ENCODE assay signal across 12 cellular contexts in the genomic region with DNA sequence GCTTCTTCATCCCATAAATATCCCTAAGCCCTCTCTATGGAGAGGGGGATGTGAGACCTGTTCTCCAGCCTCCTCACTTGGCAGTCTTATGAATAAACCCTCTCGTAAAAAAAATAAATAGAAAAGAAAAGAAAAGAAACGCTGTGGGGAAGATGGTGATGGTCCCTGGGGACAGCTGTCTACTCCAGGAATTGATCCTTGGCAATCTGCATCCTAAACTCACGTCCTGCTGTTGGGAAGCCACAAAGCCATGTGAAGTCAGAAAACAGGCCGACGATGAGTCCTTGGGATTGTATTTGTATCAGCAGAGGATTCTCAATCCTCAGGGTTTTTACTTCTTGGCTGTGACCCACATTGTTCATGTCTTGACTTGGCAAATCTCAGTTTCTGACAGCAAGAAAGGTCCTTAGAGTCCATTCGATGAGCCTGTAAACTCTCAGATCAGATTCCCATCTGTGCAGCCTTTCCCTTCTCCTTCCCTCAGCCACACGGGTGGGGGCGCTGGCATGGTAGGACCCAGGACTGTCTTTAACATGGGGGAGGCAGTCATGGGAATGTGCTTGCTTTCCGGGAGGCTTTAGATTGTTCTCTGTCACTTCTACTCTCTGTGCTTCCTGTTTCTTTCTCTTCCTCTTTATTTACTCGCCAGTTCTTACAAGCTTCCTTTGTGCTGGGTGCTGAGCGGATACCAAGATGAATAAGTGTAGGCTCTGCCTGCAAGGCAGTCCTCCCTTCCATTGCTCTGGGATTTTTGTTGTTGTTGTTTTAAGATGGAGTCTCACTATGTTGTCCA. TPM values are rescaled to one million over a fixed set of nuclear protein-coding genes. Genes with fewer than 3 reads are reported as not detected.
DNase-seq lines count a peak whose midpoint lies in the region; ATAC-seq and TF ChIP-seq lines count a peak whose summit lies in the region.
"Had no signal": no experiment of that assay in that cellular context is flagged by ENCODE, and none has a peak within 500 bp of the region (broad histone marks: within the 10 kb centered on the region; RNA-seq: fewer than 3 reads in every experiment).

No MANE protein-coding gene starts in this region.

- H3K18ac ChIP-seq in neuronal stem cell (ENCODE audit: low read length): no peak overlapping the region

- no peaks in the 10 kb centered on the region for H3K79me1 ChIP-seq in neuronal stem cell (ENCODE audit: low read depth, low read length)

- H3K9me2 ChIP-seq in OCI-LY7 (ENCODE audit: insufficient read depth, low read length): no peaks in the 10 kb centered on the region

- no peak overlapping the region for H3K4ac ChIP-seq in neuronal stem cell (ENCODE audit: low read length)

- H2BK12ac ChIP-seq in neuronal stem cell (ENCODE audit: low read length): no peak overlapping the region

- no peak overlapping the region for H2AFZ ChIP-seq in neuronal stem cell (ENCODE audit: low read length)
- H2AFZ ChIP-seq in OCI-LY7 (ENCODE audit: low read length): no peak overlapping the region

- POLR2A ChIA-PET in OCI-LY7 (lab: Charles Lee): interaction anchor here (0.7 to 2.1 kb wide), 2 partner anchors 21 to 25 kb away, joined by 3 to 6 read pairs; partner anchors contain the start of gene TCP11L1

- H2AK5ac ChIP-seq in neuronal stem cell (ENCODE audit: low read depth, low read length): no peak overlapping the region

- no CpG with 5 or more reads among the region's 11 CpGs for WGBS in neuronal stem cell (ENCODE audit: extremely low coverage in 2 of 2, insufficient read length in 2 of 2, insufficient replicate concordance in 1 of 2), 2 donors

- H3K4me3 ChIP-seq in neuronal stem cell (ENCODE audit: low read length in 2 of 2): no peak overlapping the region
- H3K4me3 ChIP-seq in OCI-LY7 (ENCODE audit: low read depth, low read length, poor library complexity, severe bottlenecking): no peak overlapping the region
- H3K4me3 ChIP-seq: SJSA1 had no signal

- CTCF ChIA-PET in OCI-LY7 (lab: Charles Lee; ENCODE audit: unreplicated experiment): no interaction called here

- no peak overlapping the region for H3K14ac ChIP-seq in neuronal stem cell (ENCODE audit: low read length)

- peaks cover 11 to 88% of the 10 kb centered on the region in 2 donors for H3K36me3 ChIP-seq in neuronal stem cell (replicated peaks in 1 of 2; ENCODE audit: control insufficient read depth in 2 of 2, insufficient read depth in 2 of 2, low read length in 2 of 2)
- peaks cover 66% of the 10 kb centered on the region for H3K36me3 ChIP-seq in OCI-LY7 (ENCODE audit: insufficient read depth, low read length)

- no peak overlapping the region for H2BK120ac ChIP-seq in neuronal stem cell (ENCODE audit: low read depth, low read length)

- no peaks in the 10 kb centered on the region for H3K27me3 ChIP-seq in neuronal stem cell (ENCODE audit: control insufficient read depth in 3 of 3, insufficient read depth in 3 of 3, low read depth in 1 of 3, low read length in 3 of 3)
- H3K27me3 ChIP-seq: SJSA1 had no signal

- H3K4me1 ChIP-seq in neuronal stem cell (ENCODE audit: control insufficient read depth in 2 of 2, insufficient read depth in 1 of 2, low read depth in 1 of 2, low read length in 2 of 2) (no peaks in the 10 kb centered on the region), OCI-LY7 (ENCODE audit: insufficient read depth, low read length, poor library complexity, severe bottlenecking) (peaks cover 8% of the 10 kb centered on the region)

- H3K27ac ChIP-seq in neuronal stem cell (replicated peaks; ENCODE audit: low read length) (peak overlapping the region; percentile 9), OCI-LY7 (ENCODE audit: low read depth, low read length, poor library complexity, severe bottlenecking) (no peak overlapping the region)
- H3K27ac ChIP-seq: SJSA1 had no signal

- no peaks in the 10 kb centered on the region for H3K79me2 ChIP-seq in OCI-LY7 (ENCODE audit: insufficient read depth, low read depth, low read length)

- H3K9ac ChIP-seq in neuronal stem cell (ENCODE audit: low read depth, low read length, poor library complexity): no peak overlapping the region

- no peak overlapping the region for H3K23ac ChIP-seq in neuronal stem cell (ENCODE audit: low read depth, low read length, poor library complexity)

- no TSS peak for BruUV-seq in OCI-LY7 (replicated peaks; lab: Mats Ljungman, UMichigan)

- H3K4me2 ChIP-seq in neuronal stem cell (ENCODE audit: insufficient read depth, low read length, poor library complexity, severe bottlenecking) (no peak overlapping the region), OCI-LY7 (ENCODE audit: low read length) (no peak overlapping the region)

- TF ChIP-seq CTCF in CD14-positive monocyte (IDR thresholded peaks at IDR 0.05) (no peak), OCI-LY7 (conservative IDR thresholded peaks at IDR 0.05; ENCODE audit: low read length) (no peak)

- DNase-seq in CD14-positive monocyte (ENCODE audit: low spot score) (no peak), NOMO-1 treated with dmso at 0.1 percent for 144 hours (lab: John Stamatoyannopoulos, UW; ENCODE audit: unreplicated experiment) (peak; percentile 30), neuronal stem cell (ENCODE audit: low spot score) (no peak), NCI-H748 (lab: John Stamatoyannopoulos, UW; ENCODE audit: unreplicated experiment) (no peak), DMS53 treated with DMSO at 0.1 percent for 48 hours (lab: John Stamatoyannopoulos, UW; ENCODE audit: unreplicated experiment) (no peak), OCI-LY7 (ENCODE audit: low spot score) (no peak)
- no peak for DNase-seq in effector memory CD8-positive, alpha-beta T cell
- DNase-seq: activated gamma-delta T cell treated with Interleukin-2 at 50 U/mL for 16 hours, foreskin fibroblast, NCI-H1048 had no signal

- H2BK5ac ChIP-seq in neuronal stem cell (ENCODE audit: low read length): no peak overlapping the region

- intact Hi-C loops in CD14-positive monocyte (cut with micrococcal nuclease) (loop anchor here in 1 of 2 donors (5.0 kb wide), 1 partner anchor 47 kb away; the partner anchor contains the start of gene DEPDC7), OCI-LY7 (cut with micrococcal nuclease; ENCODE audit: unreplicated experiment) (loop anchor here (2.0 kb wide), 1 partner anchor 255 kb away; no protein-coding TSS in a partner anchor)

- H3K4me3 Mint-ChIP-seq in CD14-positive monocyte: peak overlapping the region; percentile 57 to 72
- H3K4me3 Mint-ChIP-seq in effector memory CD8-positive, alpha-beta T cell: peak overlapping the region in 1 of 2 donors; percentile 11

- no peak overlapping the region for H4K8ac ChIP-seq in neuronal stem cell (ENCODE audit: low read depth, low read length)

- peaks cover 0 to 2% (median 1%) of the 10 kb centered on the region in 3 donors for H3K27me3 Mint-ChIP-seq in CD14-positive monocyte (ENCODE audit: low read depth in 3 of 3)
- H3K27me3 Mint-ChIP-seq in effector memory CD8-positive, alpha-beta T cell: no peaks in the 10 kb centered on the region

- peaks cover 51 to 68% of the 10 kb centered on the region in 2 donors for H3K36me3 Mint-ChIP-seq in CD14-positive monocyte
- peaks cover 33% of the 10 kb centered on the region for H3K36me3 Mint-ChIP-seq in effector memory CD8-positive, alpha-beta T cell (ENCODE audit: insufficient read depth)

- ATAC-seq in effector memory CD8-positive, alpha-beta T cell (replicated peaks): no peak
- no peak for ATAC-seq in GM18511 (IDR thresholded peaks at IDR 0.05; ENCODE audit: unreplicated experiment)

- no peak overlapping the region for H2BK15ac ChIP-seq in neuronal stem cell (ENCODE audit: low read length)

- H4K91ac ChIP-seq in neuronal stem cell (ENCODE audit: low read depth, low read length, poor library complexity): no peak overlapping the region

- no peaks in the 10 kb centered on the region for H4K20me1 ChIP-seq in OCI-LY7 (ENCODE audit: insufficient read depth, low read length)

- peak overlapping the region; percentile 82 to 95 (median 93) for H3K27ac Mint-ChIP-seq in CD14-positive monocyte
- peak overlapping the region; percentile 71 to 93 for H3K27ac Mint-ChIP-seq in effector memory CD8-positive, alpha-beta T cell

- H3K4me1 Mint-ChIP-seq in CD14-positive monocyte: peaks cover 35% of the 10 kb centered on the region
- H3K4me1 Mint-ChIP-seq in effector memory CD8-positive, alpha-beta T cell (ENCODE audit: low read depth in 2 of 2): peaks cover 14% of the 10 kb centered on the region in 2 donors

- no peaks in the 10 kb centered on the region for H3K9me3 Mint-ChIP-seq in CD14-positive monocyte
- no peaks in the 10 kb centered on the region for H3K9me3 Mint-ChIP-seq in effector memory CD8-positive, alpha-beta T cell

- H3K9me3 ChIP-seq in neuronal stem cell (replicated peaks in 1 of 2; ENCODE audit: control insufficient read depth in 2 of 2, insufficient read depth in 1 of 2, low read depth in 1 of 2, low read length in 2 of 2): no peaks in the 10 kb centered on the region
- no peaks in the 10 kb centered on the region for H3K9me3 ChIP-seq in OCI-LY7 (ENCODE audit: low read length)
- H3K9me3 ChIP-seq: SJSA1 had no signal

RNA-seq across cellular contexts. Expression of gene TCP11L1, which starts 24.9 kb away (rescaled TPM):
- 1 to 10 TPM; 5.1 to 7.0 TPM for polyA plus RNA-seq in CD14-positive monocyte
- 11.4 TPM for polyA plus RNA-seq in neuronal stem cell (2013, experiment 1 of 2)
- 11.8 TPM for polyA plus RNA-seq in neuronal stem cell (2013, experiment 2 of 2)
- 22.7 and 24.6 TPM in 2 replicates for total RNA-seq in OCI-LY7 (2014; rRNA removed; shearing (Covaris generic))
- total RNA-seq in OCI-LY7 (2022): 26.1 and 32.6 TPM in 2 replicates

RNA-seq across cellular contexts. Expression of gene DEPDC7, which starts 48.6 kb away (rescaled TPM):
- polyA plus RNA-seq in CD14-positive monocyte: under 1 TPM; 0.33 to 0.48 TPM
- 0.85 TPM for polyA plus RNA-seq in neuronal stem cell (2013, experiment 1 of 2)
- polyA plus RNA-seq in neuronal stem cell (2013, experiment 2 of 2): 1.00 TPM
- 0.66 and 0.82 TPM in 2 replicates for total RNA-seq in OCI-LY7 (2014; rRNA removed; shearing (Covaris generic))
- total RNA-seq in OCI-LY7 (2022): 1.5 and 1.6 TPM in 2 replicates
